ENCODE assay signal across 10 cellular contexts in the genomic region with DNA sequence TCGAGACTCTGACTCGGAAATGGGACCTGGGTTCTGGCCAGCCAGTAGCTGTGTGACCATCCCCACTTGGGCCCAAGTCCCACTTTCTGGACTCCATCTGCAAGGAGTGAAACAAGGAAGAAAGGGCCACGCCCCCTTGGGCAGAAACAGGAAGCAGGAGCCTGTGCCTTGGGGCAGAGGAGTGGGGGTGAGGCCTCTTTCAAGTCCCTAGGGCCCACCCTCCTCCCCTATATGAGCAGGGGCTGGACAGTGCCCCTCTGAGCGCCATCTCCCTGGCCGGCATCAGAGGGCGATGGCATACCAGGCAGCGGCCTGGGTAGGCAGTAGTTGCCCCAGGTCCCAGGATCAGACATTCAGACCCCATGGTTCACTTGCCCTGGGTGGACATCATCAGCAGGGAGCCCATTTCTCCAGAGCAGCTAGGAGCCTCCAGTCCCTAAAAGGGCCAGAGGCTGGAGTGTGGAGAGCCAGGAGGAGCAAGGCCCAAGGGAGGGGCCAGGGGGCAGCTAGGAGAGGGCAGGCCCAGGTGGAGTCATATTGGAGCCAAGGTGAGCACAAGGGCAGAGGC. TPM values are rescaled to one million over a fixed set of nuclear protein-coding genes. Genes with fewer than 3 reads are reported as not detected.
DNase-seq lines count a peak whose midpoint lies in the region; ATAC-seq lines count a peak whose summit lies in the region.
"Had no signal": no experiment of that assay in that cellular context is flagged by ENCODE, and none has a peak within 500 bp of the region (broad histone marks: within the 10 kb centered on the region; RNA-seq: fewer than 3 reads in every experiment).

No MANE protein-coding gene starts in this region.

- no peak overlapping the region for H3K27ac Mint-ChIP-seq in activated naive CD4-positive, alpha-beta T cell treated with anti-CD3 and anti-CD28 coated beads, Interleukin-2, amount 10 ng/mL, durations not matched to agents 7 days and 5 days

- peaks cover 2% of the 10 kb centered on the region for H3K4me1 Mint-ChIP-seq in activated naive CD4-positive, alpha-beta T cell treated with anti-CD3 and anti-CD28 coated beads, Interleukin-2, amount 10 ng/mL, durations not matched to agents 7 days and 5 days

- no peak overlapping the region for H3K4me3 ChIP-seq in thymus (ENCODE audit: low read length)

- no peaks in the 10 kb centered on the region for H3K9me3 Mint-ChIP-seq in activated naive CD4-positive, alpha-beta T cell treated with anti-CD3 and anti-CD28 coated beads, Interleukin-2, amount 10 ng/mL, durations not matched to agents 7 days and 5 days
- H3K9me3 Mint-ChIP-seq: central memory CD8-positive, alpha-beta T cell had no signal

- H3K27me3 Mint-ChIP-seq in activated naive CD4-positive, alpha-beta T cell treated with anti-CD3 and anti-CD28 coated beads, Interleukin-2, amount 10 ng/mL, durations not matched to agents 7 days and 5 days, result peaks cover 72% of the 10 kb centered on the region

- CTCF ChIA-PET in activated naive CD4-positive, alpha-beta T cell treated with anti-CD3 and anti-CD28 coated beads, Interleukin-2, amount 10 ng/mL, durations not matched to agents 7 days and 5 days (lab: Charles Lee), result no interaction called here

- no peak overlapping the region for H3K4me3 Mint-ChIP-seq in activated naive CD4-positive, alpha-beta T cell treated with anti-CD3 and anti-CD28 coated beads, Interleukin-2, amount 10 ng/mL, durations not matched to agents 7 days and 5 days
- H3K4me3 Mint-ChIP-seq: central memory CD8-positive, alpha-beta T cell had no signal

- peak overlapping the region; percentile 64 for H3K27ac ChIP-seq in thymus (ENCODE audit: low read depth)

- H3K36me3 Mint-ChIP-seq in activated naive CD4-positive, alpha-beta T cell treated with anti-CD3 and anti-CD28 coated beads, Interleukin-2, amount 10 ng/mL, durations not matched to agents 7 days and 5 days, result no peaks in the 10 kb centered on the region

- peak; percentile 2 for ATAC-seq in HG03432 (IDR thresholded peaks at IDR 0.05; ENCODE audit: unreplicated experiment)

- H3K9me3 ChIP-seq in thymus (ENCODE audit: control insufficient read depth), result no peaks in the 10 kb centered on the region

- H3K27me3 ChIP-seq in thymus (ENCODE audit: control insufficient read depth, insufficient read depth), result peaks cover 24% of the 10 kb centered on the region

- no peaks in the 10 kb centered on the region for H3K4me1 ChIP-seq in thymus (ENCODE audit: control insufficient read depth, insufficient read depth, low read length)

- 87% methylated on average over 7 of the region's 7 CpGs for WGBS in thymus

- H3K36me3 ChIP-seq in thymus (ENCODE audit: control insufficient read depth, insufficient read depth), result no peaks in the 10 kb centered on the region

- DNase-seq in astrocyte of the hippocampus (ENCODE audit: low read depth, low spot score), result peak; percentile 79
- peak; percentile 54 for DNase-seq in kidney tubule cell (ENCODE audit: low spot score)
- DNase-seq in NCI-H2196 treated with DMSO at 0.1 percent for 48 hours (lab: John Stamatoyannopoulos, UW; ENCODE audit: unreplicated experiment), result no peak
- DNase-seq in OCI-M2 (lab: John Stamatoyannopoulos, UW; ENCODE audit: unreplicated experiment), result no peak
- no peak for DNase-seq in putamen (ENCODE audit: low spot score)
- no peak for DNase-seq in activated naive CD4-positive, alpha-beta T cell treated with anti-CD3 and anti-CD28 coated beads, Interleukin-2, amount 10 ng/mL, durations not matched to agents 7 days and 5 days
- DNase-seq: NK-92 treated with Interleukin-12 subunit alpha and Interleukin-12 subunit beta, amount 100 ng/mL, for 24 hours had no signal

RNA-seq across cellular contexts. Expression of a gene that starts 7.1 kb away (rescaled TPM):
- 14.5 TPM for polyA plus RNA-seq in thymus

RNA-seq across cellular contexts. Expression of a gene that starts 25.5 kb away (rescaled TPM):
- 0.78 TPM for polyA plus RNA-seq in thymus

RNA-seq across cellular contexts. Expression of a gene that starts 37.3 kb away (rescaled TPM):
- 0.59 TPM for polyA plus RNA-seq in thymus

Comparison
In these comparisons a context has a peak if more than half of its experiments do, and no peak if none do; other contexts are left out.
1. DNase-seq: peak in astrocyte of the hippocampus (single experiment) and kidney tubule cell (single experiment); none in NCI-H2196 treated with DMSO at 0.1 percent for 48 hours (single experiment), OCI-M2 (single experiment), putamen (single experiment) and activated naive CD4-positive, alpha-beta T cell treated with anti-CD3 and anti-CD28 coated beads, Interleukin-2, amount 10 ng/mL, durations not matched to agents 7 days and 5 days (single experiment).